9 cellular contexts compared by ENCODE assay signal in genomic region chr2:229713371-229714079, GRCh38. TPM values are rescaled to one million over a fixed set of nuclear protein-coding genes. Genes with fewer than 3 reads are reported as not detected.
DNase-seq lines count a peak whose midpoint lies in the region; ATAC-seq and TF ChIP-seq lines count a peak whose summit lies in the region.
"Had no signal": no experiment of that assay in that cellular context is flagged by ENCODE, and none has a peak within 500 bp of the region (broad histone marks: within the 10 kb centered on the region; RNA-seq: fewer than 3 reads in every experiment).

No MANE protein-coding gene starts in this region.

- peak; percentile 50 for DNase-seq in NCI-H2196 (lab: John Stamatoyannopoulos, UW; ENCODE audit: unreplicated experiment)
- no peak for DNase-seq in NCI-H2196 treated with DMSO at 0.1 percent for 48 hours (lab: John Stamatoyannopoulos, UW; ENCODE audit: unreplicated experiment)
- DNase-seq in activated T-cell treated with anti-CD3 and anti-CD28 coated beads, Interleukin-2, amount 50 U/mL, for 1 hour, result peak; percentile 18
- DNase-seq in glutamatergic neuron, result peak; percentile 72
- DNase-seq in posterior cingulate gyrus, result peak; percentile 63 to 96 (median 72)

- H3K4me1 Mint-ChIP-seq in glutamatergic neuron (ENCODE audit: low read depth, unreplicated experiment), result peaks cover 12% of the 10 kb centered on the region

- peak overlapping the region; percentile 28 for H3K27ac Mint-ChIP-seq in glutamatergic neuron (ENCODE audit: unreplicated experiment)

- H3K9me3 Mint-ChIP-seq in glutamatergic neuron (ENCODE audit: unreplicated experiment), result peaks cover 7% of the 10 kb centered on the region

- ATAC-seq in HG03558 (IDR thresholded peaks at IDR 0.05; ENCODE audit: extremely low read depth, unreplicated experiment), result peak; percentile 5
- no peak for ATAC-seq in GM18868 (IDR thresholded peaks at IDR 0.05; ENCODE audit: unreplicated experiment)
- ATAC-seq in GM21515 (IDR thresholded peaks at IDR 0.05; ENCODE audit: unreplicated experiment), result no peak

- H3K36me3 Mint-ChIP-seq in glutamatergic neuron (ENCODE audit: unreplicated experiment), result peaks cover 6% of the 10 kb centered on the region

- intact Hi-C loops in posterior cingulate gyrus (cut with DNase I), result loop anchor here (5.0 to 10.0 kb wide), 2 partner anchors 126 to 579 kb away; no protein-coding TSS in a partner anchor

- peak; percentile 21 for TF ChIP-seq CTCF in glutamatergic neuron (IDR thresholded peaks at IDR 0.05; ENCODE audit: partially characterized antibody, unreplicated experiment)

- H3K27me3 Mint-ChIP-seq in glutamatergic neuron (ENCODE audit: unreplicated experiment), result peaks cover 5% of the 10 kb centered on the region

- H3K4me3 Mint-ChIP-seq in glutamatergic neuron (ENCODE audit: unreplicated experiment), result peak overlapping the region; percentile 92

RNA-seq across cellular contexts. Expression of gene DNER, which starts 0.8 kb away (rescaled TPM):
- 36.0 TPM for total RNA-seq in glutamatergic neuron (ENCODE audit: unreplicated experiment)
- total RNA-seq: activated CD8-positive, alpha-beta memory T cell treated with anti-CD3 and anti-CD28 coated beads for 36 hours had no signal
